13 cellular contexts compared by ENCODE assay signal in the genomic region with DNA sequence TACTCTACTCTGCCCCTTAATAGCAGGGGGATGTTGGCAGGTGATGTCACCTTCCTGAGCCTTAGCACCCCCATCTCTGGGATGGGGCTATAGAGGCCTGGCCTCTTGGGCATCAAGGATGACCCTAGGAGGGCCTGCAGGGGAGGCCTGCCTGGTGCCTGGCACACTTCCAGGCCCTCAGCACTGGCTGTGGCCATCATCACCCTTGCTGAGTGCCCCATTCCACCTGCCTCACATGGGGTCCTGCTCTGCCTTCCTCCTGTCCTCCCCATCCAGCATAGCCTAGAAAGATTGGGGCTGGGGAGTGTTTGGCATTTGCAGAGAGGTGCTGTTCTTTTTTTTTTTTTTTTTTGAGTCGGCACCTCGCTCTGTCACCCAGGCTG. TPM values are rescaled to one million over a fixed set of nuclear protein-coding genes. Genes with fewer than 3 reads are reported as not detected.
A peak's percentile ranks its signal among the peaks of the same experiment; 100 is the strongest.
DNase-seq lines count a peak whose midpoint lies in the region; ATAC-seq and TF ChIP-seq lines count a peak whose summit lies in the region.
"Had no signal": no experiment of that assay in that cellular context is flagged by ENCODE, and none has a peak within 500 bp of the region (broad histone marks: within the 10 kb centered on the region; RNA-seq: fewer than 3 reads in every experiment).

No MANE protein-coding gene starts in this region.

- CTCF ChIA-PET in HCT116 (lab: Charles Lee): no interaction called here
- CTCF ChIA-PET in SK-N-SH (lab: Yijun Ruan, JAX): interaction anchor here (1.2 to 2.4 kb wide), 2 partner anchors 25 to 58 kb away, joined by 3 to 10 read pairs; no protein-coding TSS in a partner anchor

- H3K4me2 ChIP-seq in HCT116 (ENCODE audit: low read length) (peak overlapping the region; percentile 32), SK-N-SH (no peak overlapping the region)

- H3K9ac ChIP-seq in HCT116 (ENCODE audit: low read length) (no peak overlapping the region), SK-N-SH (no peak overlapping the region)

- H3K4me1 Mint-ChIP-seq in T-helper 17 cell: peaks cover 41% of the 10 kb centered on the region
- peaks cover 44% of the 10 kb centered on the region for H3K4me1 Mint-ChIP-seq in stimulated activated memory B cell treated with anti-CD40 and anti-IgM and Interleukin-4, amounts not matched to agents 10 μg/mL and 1 μg/mL and 100 μg/mL, for 72 hours
- H3K4me1 Mint-ChIP-seq: mesothelial cell of epicardium had no signal

- H3K4me3 ChIP-seq in HCT116 (replicated peaks in 1 of 2; ENCODE audit: low read depth in 1 of 2, low read length in 2 of 2) (no peak overlapping the region), esophagus muscularis mucosa (no peak overlapping the region), SK-N-SH (ENCODE audit: low read depth in 2 of 2, low read length in 1 of 2) (no peak overlapping the region)

- H2AFZ ChIP-seq in HCT116 (ENCODE audit: low read depth, low read length, poor library complexity, severe bottlenecking) (no peak overlapping the region), SK-N-SH (ENCODE audit: low read depth) (no peak overlapping the region)

- no peak for TF ChIP-seq CTCF in HCT116 (IDR thresholded peaks at IDR 0.05 in 2 of 3, conservative IDR thresholded peaks at IDR 0.05 in 1 of 3; ENCODE audit: borderline replicate concordance in 1 of 3, insufficient read depth in 1 of 3, low read depth in 2 of 3, low read length in 2 of 3)
- TF ChIP-seq CTCF in esophagus muscularis mucosa (IDR thresholded peaks at IDR 0.05): no peak
- no peak for TF ChIP-seq CTCF in SK-N-SH (IDR thresholded peaks at IDR 0.05)

- TF ChIP-seq RAD21 in HCT116 (IDR thresholded peaks at IDR 0.05; ENCODE audit: low read depth) (no peak), SK-N-SH (IDR thresholded peaks at IDR 0.05; ENCODE audit: low read length) (no peak)

- H3K9me2 ChIP-seq in HCT116 (ENCODE audit: insufficient read depth): no peaks in the 10 kb centered on the region
- H3K9me2 ChIP-seq in SK-N-SH: no peaks in the 10 kb centered on the region

- RAD21 ChIA-PET in HCT116 (lab: Charles Lee; ENCODE audit: low non-redundant PET in 1 of 2, low total read pairs in 2 of 2, uncharacterized antibody in 2 of 2, unreplicated experiment in 2 of 2): no interaction called here

- no TSS peak for BruUV-seq in HCT116 (replicated peaks; lab: Mats Ljungman, UMichigan)

- H3K4me1 ChIP-seq in HCT116 (ENCODE audit: control insufficient read depth in 1 of 2, insufficient read depth in 2 of 2, low read length in 2 of 2): peaks cover 16 to 33% of the 10 kb centered on the region in 2 experiments
- peaks cover 40 to 54% (median 49%) of the 10 kb centered on the region in 4 donors for H3K4me1 ChIP-seq in esophagus muscularis mucosa
- H3K4me1 ChIP-seq in SK-N-SH (ENCODE audit: control insufficient read depth in 1 of 2, insufficient read depth in 2 of 2, low read depth in 1 of 2, low read length in 1 of 2): peaks cover 7 to 9% of the 10 kb centered on the region in 2 experiments; a peak in 2 of 4 replicates

- TF ChIP-seq POLR2A in HCT116 (IDR thresholded peaks at IDR 0.05; ENCODE audit: borderline replicate concordance, extremely low read depth, insufficient read depth, insufficient read length) (no peak), esophagus muscularis mucosa (IDR thresholded peaks at IDR 0.05; ENCODE audit: low read depth) (no peak)

- H3K4me3 Mint-ChIP-seq in T-helper 17 cell: peak overlapping the region; percentile 79
- no peak overlapping the region for H3K4me3 Mint-ChIP-seq in stimulated activated memory B cell treated with anti-CD40 and anti-IgM and Interleukin-4, amounts not matched to agents 10 μg/mL and 1 μg/mL and 100 μg/mL, for 72 hours
- H3K4me3 Mint-ChIP-seq: mesothelial cell of epicardium had no signal

- H3K9me3 ChIP-seq in HCT116 (ENCODE audit: control insufficient read depth in 1 of 2, insufficient read depth in 1 of 2, low read depth in 1 of 2, low read length in 2 of 2) (no peaks in the 10 kb centered on the region), T-helper 17 cell (ENCODE audit: control insufficient read depth, low read length, poor library complexity, severe bottlenecking) (no peaks in the 10 kb centered on the region), esophagus muscularis mucosa (no peaks in the 10 kb centered on the region), SK-N-SH (no peaks in the 10 kb centered on the region)

- ATAC-seq in HCT116 (no peak), T-helper 17 cell (no peak), GM19351 (IDR thresholded peaks at IDR 0.05; ENCODE audit: unreplicated experiment) (no peak), GM21367 (IDR thresholded peaks at IDR 0.05; ENCODE audit: unreplicated experiment) (no peak)
- no peak for ATAC-seq in stimulated activated memory B cell treated with anti-CD40 and anti-IgM and Interleukin-4, amounts not matched to agents 10 μg/mL and 1 μg/mL and 100 μg/mL, for 72 hours

- no peaks in the 10 kb centered on the region for H3K27me3 Mint-ChIP-seq in T-helper 17 cell
- no peaks in the 10 kb centered on the region for H3K27me3 Mint-ChIP-seq in stimulated activated memory B cell treated with anti-CD40 and anti-IgM and Interleukin-4, amounts not matched to agents 10 μg/mL and 1 μg/mL and 100 μg/mL, for 72 hours

- no peaks in the 10 kb centered on the region for H3K9me3 Mint-ChIP-seq in stimulated activated memory B cell treated with anti-CD40 and anti-IgM and Interleukin-4, amounts not matched to agents 10 μg/mL and 1 μg/mL and 100 μg/mL, for 72 hours
- H3K9me3 Mint-ChIP-seq: mesothelial cell of epicardium had no signal

- WGBS in esophagus muscularis mucosa: 97% methylated on average over 2 of the region's 2 CpGs
- WGBS in SK-N-SH (ENCODE audit: low lambda C conversion rate): 94% methylated on average over 2 of the region's 2 CpGs

- H3K27ac Mint-ChIP-seq in T-helper 17 cell: peak overlapping the region; percentile 91
- peak overlapping the region; percentile 97 for H3K27ac Mint-ChIP-seq in stimulated activated memory B cell treated with anti-CD40 and anti-IgM and Interleukin-4, amounts not matched to agents 10 μg/mL and 1 μg/mL and 100 μg/mL, for 72 hours
- H3K27ac Mint-ChIP-seq: mesothelial cell of epicardium had no signal

- intact Hi-C loops in HCT116 (cut with micrococcal nuclease) (no loop called here), esophagus muscularis mucosa (cut with DNase I) (no loop called here)

- peaks cover 12% of the 10 kb centered on the region for H3F3A ChIP-seq in SK-N-SH (replicated peaks; ENCODE audit: insufficient read depth)

- no peaks in the 10 kb centered on the region for H3K36me3 Mint-ChIP-seq in T-helper 17 cell (ENCODE audit: low read depth)
- peaks cover 16% of the 10 kb centered on the region for H3K36me3 Mint-ChIP-seq in stimulated activated memory B cell treated with anti-CD40 and anti-IgM and Interleukin-4, amounts not matched to agents 10 μg/mL and 1 μg/mL and 100 μg/mL, for 72 hours

- H3K36me3 ChIP-seq in HCT116 (ENCODE audit: control insufficient read depth in 1 of 2, insufficient read depth in 2 of 2, low read length in 2 of 2): peaks cover 2 to 7% of the 10 kb centered on the region in 2 experiments; a peak in 2 of 4 replicates
- H3K36me3 ChIP-seq in esophagus muscularis mucosa: peaks cover 12 to 60% (median 42%) of the 10 kb centered on the region in 4 donors
- H3K36me3 ChIP-seq in SK-N-SH (replicated peaks in 1 of 2; ENCODE audit: control insufficient read depth in 1 of 2, insufficient read depth in 2 of 2, low read length in 1 of 2): peaks cover 13 to 14% of the 10 kb centered on the region in 2 experiments

- TF ChIP-seq EP300 in esophagus muscularis mucosa (IDR thresholded peaks at IDR 0.05): no peak
- no peak for TF ChIP-seq EP300 in SK-N-SH (IDR thresholded peaks at IDR 0.05; ENCODE audit: borderline replicate concordance in 1 of 2, low read depth in 1 of 2, low read length in 1 of 2)

- DNase-seq in HCT116 (ENCODE audit: low read depth, low spot score): no peak
- no peak for DNase-seq in T-helper 17 cell
- no peak for DNase-seq in esophagus muscularis mucosa (ENCODE audit: extremely low spot score)
- DNase-seq in epidermal melanocyte (ENCODE audit: insufficient read length, low spot score): no peak
- no peak for DNase-seq in SK-N-SH
- DNase-seq: DMS53, foreskin melanocyte, NCI-H1436 treated with DMSO at 0.1 percent for 48 hours had no signal

- H3K27me3 ChIP-seq in HCT116 (ENCODE audit: insufficient read depth, low read length) (no peaks in the 10 kb centered on the region), esophagus muscularis mucosa (no peaks in the 10 kb centered on the region), SK-N-SH (ENCODE audit: insufficient read depth) (no peaks in the 10 kb centered on the region)
- H3K27me3 ChIP-seq: brain microvascular endothelial cell had no signal

- H4K20me1 ChIP-seq in HCT116 (ENCODE audit: insufficient read depth): no peaks in the 10 kb centered on the region
- no peaks in the 10 kb centered on the region for H4K20me1 ChIP-seq in SK-N-SH (ENCODE audit: insufficient read depth)

- no peak overlapping the region for H3K27ac ChIP-seq in HCT116 (ENCODE audit: low read depth, low read length)
- H3K27ac ChIP-seq in esophagus muscularis mucosa (replicated peaks in 1 of 4): peak overlapping the region; percentile 45 to 72 (median 56)
- H3K27ac ChIP-seq in SK-N-SH (ENCODE audit: low read depth in 2 of 2, low read length in 1 of 2): no peak overlapping the region

- H3K79me2 ChIP-seq in HCT116 (ENCODE audit: insufficient read depth, low read length) (peaks cover 4% of the 10 kb centered on the region; the same call in 1 of the 2 replicates), SK-N-SH (ENCODE audit: insufficient read depth) (peaks cover 71% of the 10 kb centered on the region; the same call in 1 of the 2 replicates)

- POLR2A ChIA-PET in HCT116 (lab: Charles Lee) (no interaction called here), SK-N-SH (lab: Yijun Ruan, JAX) (interaction anchor here (0.5 kb wide), 1 partner anchor 56 kb away, joined by 5 read pairs; no protein-coding TSS in a partner anchor)

RNA-seq across cellular contexts. Expression of a gene that starts 17.7 kb away (rescaled TPM):
- total RNA-seq in HCT116 (2021; ENCODE audit: unreplicated experiment) (0.32 TPM), T-helper 17 cell (under 1 TPM in 1 of 2 donors, not detected in 1; 0.45 TPM), esophagus muscularis mucosa (10 to 100 TPM; 10.4 to 22.3 (median 12.0) TPM)
- polyA plus RNA-seq in HCT116 (2012): 0.21 TPM in 1 of 2 replicates, not detected in the other
- polyA plus RNA-seq in SK-N-SH (2012; rRNA removed): 0.19 TPM in 1 of 2 replicates, not detected in the other
- not detected in 2 replicates for polyA plus RNA-seq in SK-N-SH (2012; cell fraction: cytosol; rRNA removed)
- polyA plus RNA-seq in SK-N-SH (2012; cell fraction: nucleus; rRNA removed): 0.26 and 0.49 TPM in 2 replicates

RNA-seq across cellular contexts. Expression of a gene that starts 21.1 kb away (rescaled TPM):
- total RNA-seq in HCT116 (2021; ENCODE audit: unreplicated experiment): 22.0 TPM
- 18.5 and 23.4 TPM in 2 replicates for polyA plus RNA-seq in HCT116 (2012)
- total RNA-seq in T-helper 17 cell: 10 to 100 TPM; 28.9 to 30.3 TPM
- 10 to 100 TPM; 39.5 to 94.2 (median 55.6) TPM for total RNA-seq in esophagus muscularis mucosa
- 28.6 and 30.4 TPM in 2 replicates for polyA plus RNA-seq in SK-N-SH (2012; rRNA removed)
- polyA plus RNA-seq in SK-N-SH (2012; cell fraction: cytosol; rRNA removed): 17.5 and 25.6 TPM in 2 replicates
- 20.1 and 21.2 TPM in 2 replicates for polyA plus RNA-seq in SK-N-SH (2012; cell fraction: nucleus; rRNA removed)

RNA-seq across cellular contexts. Expression of a gene that starts 21.3 kb away (rescaled TPM):
- 10.1 TPM for total RNA-seq in HCT116 (2021; ENCODE audit: unreplicated experiment)
- 8.2 and 9.5 TPM in 2 replicates for polyA plus RNA-seq in HCT116 (2012)
- 1 to 10 TPM; 4.8 to 5.7 TPM for total RNA-seq in T-helper 17 cell
- 1 to 10 TPM; 4.3 to 8.4 (median 6.2) TPM for total RNA-seq in esophagus muscularis mucosa
- 9.4 and 13.3 TPM in 2 replicates for polyA plus RNA-seq in SK-N-SH (2012; rRNA removed)
- polyA plus RNA-seq in SK-N-SH (2012; cell fraction: cytosol; rRNA removed): 5.8 and 7.4 TPM in 2 replicates
- 44.4 and 51.5 TPM in 2 replicates for polyA plus RNA-seq in SK-N-SH (2012; cell fraction: nucleus; rRNA removed)

RNA-seq across cellular contexts. Expression of a gene that starts 44.3 kb away (rescaled TPM):
- total RNA-seq in HCT116 (2021; ENCODE audit: unreplicated experiment) (12.0 TPM), T-helper 17 cell (1 to 10 TPM; 5.1 to 7.4 TPM), esophagus muscularis mucosa (10 to 100 TPM; 10.4 to 20.7 (median 14.1) TPM)
- polyA plus RNA-seq in HCT116 (2012): 8.1 and 8.3 TPM in 2 replicates
- 23.1 and 31.7 TPM in 2 replicates for polyA plus RNA-seq in SK-N-SH (2012; rRNA removed)
- polyA plus RNA-seq in SK-N-SH (2012; cell fraction: cytosol; rRNA removed): 15.8 and 23.1 TPM in 2 replicates
- 12.1 and 15.0 TPM in 2 replicates for polyA plus RNA-seq in SK-N-SH (2012; cell fraction: nucleus; rRNA removed)

RNA-seq across cellular contexts. Expression of a gene that starts 44.4 kb away (rescaled TPM):
- 115 TPM for total RNA-seq in HCT116 (2021; ENCODE audit: unreplicated experiment)
- polyA plus RNA-seq in HCT116 (2012): 85.8 and 86.7 TPM in 2 replicates
- total RNA-seq in T-helper 17 cell: 10 to 100 TPM; 62.2 to 75.1 TPM
- 10 to 100 TPM; 22.9 to 34.0 (median 29.4) TPM for total RNA-seq in esophagus muscularis mucosa
- polyA plus RNA-seq in SK-N-SH (2012; rRNA removed): 41.5 and 49.5 TPM in 2 replicates
- 19.7 and 29.6 TPM in 2 replicates for polyA plus RNA-seq in SK-N-SH (2012; cell fraction: cytosol; rRNA removed)
- 74.3 and 77.1 TPM in 2 replicates for polyA plus RNA-seq in SK-N-SH (2012; cell fraction: nucleus; rRNA removed)

Comparison
In these comparisons a context has a peak if more than half of its experiments do, and no peak if none do; other contexts are left out.
1. H3K27ac ChIP-seq: peak in esophagus muscularis mucosa (4 of 4); none in HCT116 (single experiment) and SK-N-SH (0 of 2).